Comparison of ENCODE assay signal across 1 cellular context in genomic region chr11:74018331-74019005, GRCh38.
TF ChIP-seq lines count a peak whose summit lies in the region.

No MANE protein-coding gene starts in this region.

TF ChIP-seq in HepG2, 621 proteins besides CTCF, POLR2A, EP300 and RAD21 (continued from another document and continues in another):
- TF ChIP-seq, protein P1, sequence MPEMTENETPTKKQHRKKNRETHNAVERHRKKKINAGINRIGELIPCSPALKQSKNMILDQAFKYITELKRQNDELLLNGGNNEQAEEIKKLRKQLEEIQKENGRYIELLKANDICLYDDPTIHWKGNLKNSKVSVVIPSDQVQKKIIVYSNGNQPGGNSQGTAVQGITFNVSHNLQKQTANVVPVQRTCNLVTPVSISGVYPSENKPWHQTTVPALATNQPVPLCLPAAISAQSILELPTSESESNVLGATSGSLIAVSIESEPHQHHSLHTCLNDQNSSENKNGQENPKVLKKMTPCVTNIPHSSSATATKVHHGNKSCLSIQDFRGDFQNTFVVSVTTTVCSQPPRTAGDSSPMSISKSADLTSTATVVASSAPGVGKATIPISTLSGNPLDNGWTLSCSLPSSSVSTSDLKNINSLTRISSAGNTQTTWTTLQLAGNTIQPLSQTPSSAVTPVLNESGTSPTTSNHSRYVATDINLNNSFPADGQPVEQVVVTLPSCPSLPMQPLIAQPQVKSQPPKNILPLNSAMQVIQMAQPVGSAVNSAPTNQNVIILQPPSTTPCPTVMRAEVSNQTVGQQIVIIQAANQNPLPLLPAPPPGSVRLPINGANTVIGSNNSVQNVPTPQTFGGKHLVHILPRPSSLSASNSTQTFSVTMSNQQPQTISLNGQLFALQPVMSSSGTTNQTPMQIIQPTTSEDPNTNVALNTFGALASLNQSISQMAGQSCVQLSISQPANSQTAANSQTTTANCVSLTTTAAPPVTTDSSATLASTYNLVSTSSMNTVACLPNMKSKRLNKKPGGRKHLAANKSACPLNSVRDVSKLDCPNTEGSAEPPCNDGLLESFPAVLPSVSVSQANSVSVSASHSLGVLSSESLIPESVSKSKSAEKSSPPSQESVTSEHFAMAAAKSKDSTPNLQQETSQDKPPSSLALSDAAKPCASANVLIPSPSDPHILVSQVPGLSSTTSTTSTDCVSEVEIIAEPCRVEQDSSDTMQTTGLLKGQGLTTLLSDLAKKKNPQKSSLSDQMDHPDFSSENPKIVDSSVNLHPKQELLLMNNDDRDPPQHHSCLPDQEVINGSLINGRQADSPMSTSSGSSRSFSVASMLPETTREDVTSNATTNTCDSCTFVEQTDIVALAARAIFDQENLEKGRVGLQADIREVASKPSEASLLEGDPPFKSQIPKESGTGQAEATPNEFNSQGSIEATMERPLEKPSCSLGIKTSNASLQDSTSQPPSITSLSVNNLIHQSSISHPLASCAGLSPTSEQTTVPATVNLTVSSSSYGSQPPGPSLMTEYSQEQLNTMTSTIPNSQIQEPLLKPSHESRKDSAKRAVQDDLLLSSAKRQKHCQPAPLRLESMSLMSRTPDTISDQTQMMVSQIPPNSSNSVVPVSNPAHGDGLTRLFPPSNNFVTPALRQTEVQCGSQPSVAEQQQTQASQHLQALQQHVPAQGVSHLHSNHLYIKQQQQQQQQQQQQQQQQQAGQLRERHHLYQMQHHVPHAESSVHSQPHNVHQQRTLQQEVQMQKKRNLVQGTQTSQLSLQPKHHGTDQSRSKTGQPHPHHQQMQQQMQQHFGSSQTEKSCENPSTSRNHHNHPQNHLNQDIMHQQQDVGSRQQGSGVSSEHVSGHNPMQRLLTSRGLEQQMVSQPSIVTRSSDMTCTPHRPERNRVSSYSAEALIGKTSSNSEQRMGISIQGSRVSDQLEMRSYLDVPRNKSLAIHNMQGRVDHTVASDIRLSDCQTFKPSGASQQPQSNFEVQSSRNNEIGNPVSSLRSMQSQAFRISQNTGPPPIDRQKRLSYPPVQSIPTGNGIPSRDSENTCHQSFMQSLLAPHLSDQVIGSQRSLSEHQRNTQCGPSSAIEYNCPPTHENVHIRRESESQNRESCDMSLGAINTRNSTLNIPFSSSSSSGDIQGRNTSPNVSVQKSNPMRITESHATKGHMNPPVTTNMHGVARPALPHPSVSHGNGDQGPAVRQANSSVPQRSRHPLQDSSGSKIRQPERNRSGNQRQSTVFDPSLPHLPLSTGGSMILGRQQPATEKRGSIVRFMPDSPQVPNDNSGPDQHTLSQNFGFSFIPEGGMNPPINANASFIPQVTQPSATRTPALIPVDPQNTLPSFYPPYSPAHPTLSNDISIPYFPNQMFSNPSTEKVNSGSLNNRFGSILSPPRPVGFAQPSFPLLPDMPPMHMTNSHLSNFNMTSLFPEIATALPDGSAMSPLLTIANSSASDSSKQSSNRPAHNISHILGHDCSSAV (CRISPR knock-in tag; IDR thresholded peaks at IDR 0.05; ENCODE audit: borderline replicate concordance): no peak
- TF ChIP-seq ZNF558 (CRISPR knock-in tag; IDR thresholded peaks at IDR 0.05; ENCODE audit: borderline replicate concordance) (no peak), ARID5B (CRISPR knock-in tag; IDR thresholded peaks at IDR 0.05) (peak; percentile 72), ZNF83 (CRISPR knock-in tag; IDR thresholded peaks at IDR 0.05; ENCODE audit: borderline replicate concordance) (no peak), ATF1 (CRISPR knock-in tag; IDR thresholded peaks at IDR 0.05) (no peak), ZBTB21 (CRISPR knock-in tag; IDR thresholded peaks at IDR 0.05) (no peak), ZNF597 (CRISPR knock-in tag; IDR thresholded peaks at IDR 0.05) (no peak), ELF3 (CRISPR knock-in tag; IDR thresholded peaks at IDR 0.05) (peak; percentile 71), ARID4A (CRISPR knock-in tag; IDR thresholded peaks at IDR 0.05; ENCODE audit: borderline replicate concordance) (peak; percentile 48; the same call in 1 of the 2 replicates), ONECUT2 (CRISPR knock-in tag; IDR thresholded peaks at IDR 0.05) (no peak), SP5 (CRISPR knock-in tag; IDR thresholded peaks at IDR 0.05; ENCODE audit: borderline replicate concordance, low read depth) (no peak), ZNF501 (CRISPR knock-in tag; IDR thresholded peaks at IDR 0.05) (peak; percentile 75; the same call in 1 of the 2 replicates), ZNF615 (CRISPR knock-in tag; IDR thresholded peaks at IDR 0.05; ENCODE audit: borderline replicate concordance) (no peak), TAF15 (IDR thresholded peaks at IDR 0.05; ENCODE audit: low read depth, low read length, poor library complexity, severe bottlenecking) (no peak), KMT2A (CRISPR knock-in tag; IDR thresholded peaks at IDR 0.05) (no peak), ZNF713 (CRISPR knock-in tag; IDR thresholded peaks at IDR 0.05) (peak; percentile 81; the same call in 1 of the 2 replicates), NR1H2 (CRISPR knock-in tag; IDR thresholded peaks at IDR 0.05; ENCODE audit: borderline replicate concordance, low read depth) (no peak), ZNF136 (CRISPR knock-in tag; IDR thresholded peaks at IDR 0.05; ENCODE audit: low read depth) (no peak), RARG (CRISPR knock-in tag; IDR thresholded peaks at IDR 0.05; ENCODE audit: low read depth) (no peak), ZC3H13 (CRISPR knock-in tag; IDR thresholded peaks at IDR 0.05) (no peak), FOXP1 (IDR thresholded peaks at IDR 0.05) (no peak), FOXP1 (CRISPR knock-in tag; IDR thresholded peaks at IDR 0.05) (peak; percentile 76), GABPA (IDR thresholded peaks at IDR 0.05; ENCODE audit: low read depth, low read length) (no peak), GABPA (CRISPR knock-in tag; IDR thresholded peaks at IDR 0.05; ENCODE audit: low read depth) (no peak), ZFP36 (IDR thresholded peaks at IDR 0.05; ENCODE audit: borderline replicate concordance, low read depth, low read length, partially characterized antibody) (no peak), SRF (IDR thresholded peaks at IDR 0.05; ENCODE audit: low read depth, low read length) (no peak), ZBTB4 (CRISPR knock-in tag; IDR thresholded peaks at IDR 0.05; ENCODE audit: borderline replicate concordance) (no peak), ISX (CRISPR knock-in tag; conservative IDR thresholded peaks at IDR 0.05) (no peak)
- TF ChIP-seq, protein P2, sequence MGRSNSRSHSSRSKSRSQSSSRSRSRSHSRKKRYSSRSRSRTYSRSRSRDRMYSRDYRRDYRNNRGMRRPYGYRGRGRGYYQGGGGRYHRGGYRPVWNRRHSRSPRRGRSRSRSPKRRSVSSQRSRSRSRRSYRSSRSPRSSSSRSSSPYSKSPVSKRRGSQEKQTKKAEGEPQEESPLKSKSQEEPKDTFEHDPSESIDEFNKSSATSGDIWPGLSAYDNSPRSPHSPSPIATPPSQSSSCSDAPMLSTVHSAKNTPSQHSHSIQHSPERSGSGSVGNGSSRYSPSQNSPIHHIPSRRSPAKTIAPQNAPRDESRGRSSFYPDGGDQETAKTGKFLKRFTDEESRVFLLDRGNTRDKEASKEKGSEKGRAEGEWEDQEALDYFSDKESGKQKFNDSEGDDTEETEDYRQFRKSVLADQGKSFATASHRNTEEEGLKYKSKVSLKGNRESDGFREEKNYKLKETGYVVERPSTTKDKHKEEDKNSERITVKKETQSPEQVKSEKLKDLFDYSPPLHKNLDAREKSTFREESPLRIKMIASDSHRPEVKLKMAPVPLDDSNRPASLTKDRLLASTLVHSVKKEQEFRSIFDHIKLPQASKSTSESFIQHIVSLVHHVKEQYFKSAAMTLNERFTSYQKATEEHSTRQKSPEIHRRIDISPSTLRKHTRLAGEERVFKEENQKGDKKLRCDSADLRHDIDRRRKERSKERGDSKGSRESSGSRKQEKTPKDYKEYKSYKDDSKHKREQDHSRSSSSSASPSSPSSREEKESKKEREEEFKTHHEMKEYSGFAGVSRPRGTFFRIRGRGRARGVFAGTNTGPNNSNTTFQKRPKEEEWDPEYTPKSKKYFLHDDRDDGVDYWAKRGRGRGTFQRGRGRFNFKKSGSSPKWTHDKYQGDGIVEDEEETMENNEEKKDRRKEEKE (IDR thresholded peaks at IDR 0.05): no peak
- TF ChIP-seq, protein P3, sequence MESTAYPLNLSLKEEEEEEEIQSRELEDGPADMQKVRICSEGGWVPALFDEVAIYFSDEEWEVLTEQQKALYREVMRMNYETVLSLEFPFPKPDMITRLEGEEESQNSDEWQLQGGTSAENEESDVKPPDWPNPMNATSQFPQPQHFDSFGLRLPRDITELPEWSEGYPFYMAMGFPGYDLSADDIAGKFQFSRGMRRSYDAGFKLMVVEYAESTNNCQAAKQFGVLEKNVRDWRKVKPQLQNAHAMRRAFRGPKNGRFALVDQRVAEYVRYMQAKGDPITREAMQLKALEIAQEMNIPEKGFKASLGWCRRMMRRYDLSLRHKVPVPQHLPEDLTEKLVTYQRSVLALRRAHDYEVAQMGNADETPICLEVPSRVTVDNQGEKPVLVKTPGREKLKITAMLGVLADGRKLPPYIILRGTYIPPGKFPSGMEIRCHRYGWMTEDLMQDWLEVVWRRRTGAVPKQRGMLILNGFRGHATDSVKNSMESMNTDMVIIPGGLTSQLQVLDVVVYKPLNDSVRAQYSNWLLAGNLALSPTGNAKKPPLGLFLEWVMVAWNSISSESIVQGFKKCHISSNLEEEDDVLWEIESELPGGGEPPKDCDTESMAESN (CRISPR knock-in tag; conservative IDR thresholded peaks at IDR 0.05): 0 out of 2 replicates have a peak, but pooled peaks have one; percentile 5
